ENCODE assay signal across 10 cellular contexts in genomic region chr11:133064961-133065360, GRCh38.
DNase-seq lines count a peak whose midpoint lies in the region; ATAC-seq and TF ChIP-seq lines count a peak whose summit lies in the region.
"Had no signal": no experiment of that assay in that cellular context is flagged by ENCODE, and none has a peak within 500 bp of the region (broad histone marks: within the 10 kb centered on the region; RNA-seq: fewer than 3 reads in every experiment).

No MANE protein-coding gene starts in this region.

- H3K9me3 Mint-ChIP-seq in endothelial cell (ENCODE audit: unreplicated experiment): no peaks in the 10 kb centered on the region
- no peaks in the 10 kb centered on the region for H3K9me3 Mint-ChIP-seq in natural killer cell
- H3K9me3 Mint-ChIP-seq: activated CD4-positive, alpha-beta memory T cell treated with anti-CD3 and anti-CD28 coated beads for 36 hours had no signal

- DNase-seq in SK-N-MC (ENCODE audit: low read depth, low spot score) (no peak), endothelial cell (ENCODE audit: low spot score) (peak; percentile 13), thyroid gland (no peak), natural killer cell (no peak), RKO (ENCODE audit: low spot score) (no peak)
- DNase-seq: activated CD4-positive, alpha-beta memory T cell treated with anti-CD3 and anti-CD28 coated beads for 36 hours; activated naive CD4-positive, alpha-beta T cell; NCI-H2081 treated with DMSO at 0.1 percent for 48 hours had no signal

- H3K4me1 Mint-ChIP-seq in endothelial cell (ENCODE audit: unreplicated experiment) (peaks cover 27% of the 10 kb centered on the region), natural killer cell (peaks cover 0 to 4% of the 10 kb centered on the region in 2 donors)

- H3K27ac ChIP-seq in SK-N-MC: no peak overlapping the region
- no peak overlapping the region for H3K27ac ChIP-seq in muscle layer of duodenum (ENCODE audit: low read length)
- peak overlapping the region in 1 of 3 donors; percentile 82 for H3K27ac ChIP-seq in thyroid gland

- H3K27me3 Mint-ChIP-seq in endothelial cell (ENCODE audit: unreplicated experiment) (peaks cover 3% of the 10 kb centered on the region), natural killer cell (ENCODE audit: low read depth in 2 of 2) (peaks cover 15 to 33% of the 10 kb centered on the region in 2 donors)

- H3K36me3 ChIP-seq in SK-N-MC (ENCODE audit: insufficient read depth, low read length) (no peaks in the 10 kb centered on the region), muscle layer of duodenum (ENCODE audit: control insufficient read depth in 1 of 2, insufficient read depth in 2 of 2, low read length in 2 of 2) (no peaks in the 10 kb centered on the region), thyroid gland (no peaks in the 10 kb centered on the region)

- intact Hi-C loops in thyroid gland (cut with DNase I) (no loop called here), natural killer cell (cut with micrococcal nuclease) (no loop called here)

- H3K9me3 ChIP-seq in SK-N-MC (ENCODE audit: low read depth, low read length): no peaks in the 10 kb centered on the region
- H3K9me3 ChIP-seq in muscle layer of duodenum (ENCODE audit: control insufficient read depth in 1 of 2, low read length in 2 of 2): no peaks in the 10 kb centered on the region
- no peaks in the 10 kb centered on the region for H3K9me3 ChIP-seq in thyroid gland

- TF ChIP-seq POLR2A in thyroid gland (IDR thresholded peaks at IDR 0.05): no peak

- H3K27me3 ChIP-seq in muscle layer of duodenum (ENCODE audit: low read depth, low read length) (peaks cover 3% of the 10 kb centered on the region), thyroid gland (no peaks in the 10 kb centered on the region)

- no peaks in the 10 kb centered on the region for H3K36me3 Mint-ChIP-seq in endothelial cell (ENCODE audit: low read depth, unreplicated experiment)
- no peaks in the 10 kb centered on the region for H3K36me3 Mint-ChIP-seq in natural killer cell
- H3K36me3 Mint-ChIP-seq: activated CD4-positive, alpha-beta memory T cell treated with anti-CD3 and anti-CD28 coated beads for 36 hours had no signal

- H3K4me1 ChIP-seq in muscle layer of duodenum (ENCODE audit: control insufficient read depth in 1 of 2, insufficient read depth in 2 of 2, low read length in 2 of 2): no peaks in the 10 kb centered on the region
- peaks cover 4 to 5% of the 10 kb centered on the region in 2 donors for H3K4me1 ChIP-seq in thyroid gland

- TF ChIP-seq CTCF in endothelial cell (IDR thresholded peaks at IDR 0.05; ENCODE audit: unreplicated experiment): no peak
- TF ChIP-seq CTCF in thyroid gland (IDR thresholded peaks at IDR 0.05): no peak
- no peak for TF ChIP-seq CTCF in natural killer cell (IDR thresholded peaks at IDR 0.05)

- H3K4me3 Mint-ChIP-seq in endothelial cell (ENCODE audit: unreplicated experiment) (peak overlapping the region; percentile 35), natural killer cell (no peak overlapping the region)
- H3K4me3 Mint-ChIP-seq: activated CD4-positive, alpha-beta memory T cell treated with anti-CD3 and anti-CD28 coated beads for 36 hours had no signal

- H3K9ac ChIP-seq in SK-N-MC (ENCODE audit: insufficient read length): peak overlapping the region; percentile 55

- H3K27ac Mint-ChIP-seq in endothelial cell (ENCODE audit: unreplicated experiment): peak overlapping the region; percentile 95
- no peak overlapping the region for H3K27ac Mint-ChIP-seq in natural killer cell
- H3K27ac Mint-ChIP-seq: activated CD4-positive, alpha-beta memory T cell treated with anti-CD3 and anti-CD28 coated beads for 36 hours had no signal

- H3K4me3 ChIP-seq in SK-N-MC: peak overlapping the region; percentile 76
- H3K4me3 ChIP-seq in muscle layer of duodenum (ENCODE audit: low read depth in 1 of 2, low read length in 2 of 2): peak overlapping the region; percentile 43 to 66
- peak overlapping the region in 2 of 3 donors; percentile 43 to 51 for H3K4me3 ChIP-seq in thyroid gland (replicated peaks in 1 of 3)

- no peak for ATAC-seq in HG02642 (IDR thresholded peaks at IDR 0.05; ENCODE audit: poor library complexity, unreplicated experiment)
- no peak for ATAC-seq in natural killer cell

- 74 to 76% methylated on average over 12 to 15 of the region's 15 CpGs for WGBS in thyroid gland, 2 donors
